In the genomic region with DNA sequence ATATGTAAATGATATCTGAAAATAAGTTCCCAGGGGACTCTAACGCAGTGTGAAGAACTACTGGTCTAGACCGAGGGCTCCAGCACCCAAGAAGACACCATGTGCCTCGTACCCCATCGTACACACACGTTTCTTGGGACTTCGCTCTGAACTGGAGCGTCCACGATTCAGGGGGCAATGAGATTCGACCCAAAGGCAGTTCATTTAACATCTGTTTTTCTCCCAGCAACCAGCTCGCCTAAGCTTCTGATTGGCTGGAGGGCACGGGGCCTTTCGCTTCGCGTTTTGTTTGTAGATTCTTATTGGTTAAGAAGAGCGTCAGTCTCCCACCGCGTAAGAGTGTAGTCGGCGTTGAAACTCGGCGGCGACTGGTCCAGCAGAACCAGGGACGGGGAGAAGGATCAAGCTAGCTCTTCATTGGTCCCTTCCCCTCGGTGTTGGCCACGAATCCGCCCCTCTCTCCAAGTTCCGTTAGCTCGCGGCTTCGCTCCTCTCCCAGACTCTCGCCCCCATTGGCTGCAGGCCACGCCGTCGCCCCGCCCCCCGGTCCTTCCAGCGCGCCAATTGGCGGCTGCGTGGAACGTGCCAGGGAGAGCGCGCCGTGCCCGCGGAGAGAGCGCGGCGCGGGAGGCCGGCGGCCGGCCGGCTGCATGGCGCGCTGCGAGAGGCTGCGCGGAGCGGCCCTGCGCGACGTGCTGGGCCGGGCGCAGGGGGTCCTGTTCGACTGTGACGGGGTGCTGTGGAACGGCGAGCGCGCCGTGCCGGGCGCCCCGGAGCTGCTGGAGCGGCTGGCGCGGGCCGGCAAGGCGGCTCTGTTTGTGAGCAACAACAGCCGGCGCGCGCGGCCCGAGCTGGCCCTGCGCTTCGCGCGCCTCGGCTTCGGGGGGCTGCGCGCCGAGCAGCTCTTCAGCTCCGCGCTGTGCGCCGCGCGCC, we compare ENCODE assay signal across 8 cellular contexts. TPM values are rescaled to one million over a fixed set of nuclear protein-coding genes. Genes with fewer than 3 reads are reported as not detected.
DNase-seq lines count a peak whose midpoint lies in the region; ATAC-seq lines count a peak whose summit lies in the region.

A gene with protein sequence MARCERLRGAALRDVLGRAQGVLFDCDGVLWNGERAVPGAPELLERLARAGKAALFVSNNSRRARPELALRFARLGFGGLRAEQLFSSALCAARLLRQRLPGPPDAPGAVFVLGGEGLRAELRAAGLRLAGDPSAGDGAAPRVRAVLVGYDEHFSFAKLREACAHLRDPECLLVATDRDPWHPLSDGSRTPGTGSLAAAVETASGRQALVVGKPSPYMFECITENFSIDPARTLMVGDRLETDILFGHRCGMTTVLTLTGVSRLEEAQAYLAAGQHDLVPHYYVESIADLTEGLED (plus strand): TSS at position 591 of the 933 bp plus-strand sequence. CDS start 60 bp downstream, at position 651.

- no peaks in the 10 kb centered on the region for H3K27me3 ChIP-seq in CD8-positive, alpha-beta memory T cell (ENCODE audit: insufficient read depth, low read length, poor library complexity, severe bottlenecking)
- no peaks in the 10 kb centered on the region for H3K27me3 ChIP-seq in effector memory CD4-positive, alpha-beta T cell (replicated peaks; ENCODE audit: control insufficient read depth, insufficient read depth, low read length, poor library complexity, severe bottlenecking)

- H3K9me3 ChIP-seq in CD8-positive, alpha-beta memory T cell (ENCODE audit: low read length) = no peaks in the 10 kb centered on the region
- no peaks in the 10 kb centered on the region for H3K9me3 ChIP-seq in effector memory CD4-positive, alpha-beta T cell (ENCODE audit: control insufficient read depth, low read length)

- peak within 1 kb of the TSS; percentile 85 to 91 (median 88) for H3K4me3 Mint-ChIP-seq in CD8-positive, alpha-beta memory T cell

- peak within 1 kb of the TSS; percentile 69 for H3K4me3 ChIP-seq in CD8-positive, alpha-beta memory T cell (ENCODE audit: low read length)
- peak within 1 kb of the TSS; percentile 46 for H3K4me3 ChIP-seq in effector memory CD4-positive, alpha-beta T cell (ENCODE audit: insufficient read depth, low read depth, low read length, poor library complexity, severe bottlenecking)

- POLR2A ChIA-PET in CD8-positive, alpha-beta memory T cell (lab: Charles Lee) = interaction anchor here (0.6 to 4.3 kb wide), 15 partner anchors 10 to 529 kb away, joined by 3 to 59 read pairs (median 8); partner anchors contain the start of genes GGA1, LGALS1 and NOL12

- peak; percentile 96 to 98 (median 97) for DNase-seq in CD8-positive, alpha-beta memory T cell
- peak; percentile 99 for DNase-seq in HS-5 (ENCODE audit: low read depth)
- peak; percentile 97 for DNase-seq in NK-92 treated with Interleukin-12 subunit alpha and Interleukin-12 subunit beta, amount 100 ng/mL, for 24 hours (lab: John Stamatoyannopoulos, UW)
- DNase-seq in activated CD8-positive, alpha-beta memory T cell treated with anti-CD3 and anti-CD28 coated beads for 24 hours = peak; percentile 99
- DNase-seq in effector memory CD4-positive, alpha-beta T cell = peak; percentile 95 to 96 (median 95)
- DNase-seq in lung microvascular endothelial cell (ENCODE audit: low read depth in 2 of 2) = peak; percentile 100
- peak; percentile 97 to 98 (median 98) for DNase-seq in stimulated activated CD4-positive, alpha-beta T cell treated with anti-CD3 and anti-CD28 coated beads, TNF-alpha, amount 100 ng/mL, for 48 hours (ENCODE audit: low read depth in 3 of 3)

- H3K36me3 Mint-ChIP-seq in CD8-positive, alpha-beta memory T cell = peaks cover 0 to 23% (median 0%) of the 10 kb centered on the region in 3 donors

- no peaks in the 10 kb centered on the region for H3K9me3 Mint-ChIP-seq in CD8-positive, alpha-beta memory T cell

- H3K27ac Mint-ChIP-seq in CD8-positive, alpha-beta memory T cell = peak within 1 kb of the TSS; percentile 66 to 97 (median 94)

- H3K27ac ChIP-seq in CD8-positive, alpha-beta memory T cell (ENCODE audit: low read depth, low read length) = peak within 1 kb of the TSS; percentile 52
- peak within 1 kb of the TSS; percentile 54 for H3K27ac ChIP-seq in effector memory CD4-positive, alpha-beta T cell (ENCODE audit: insufficient read depth, low read length, poor library complexity, severe bottlenecking)

- no peaks in the 10 kb centered on the region for H3K27me3 Mint-ChIP-seq in CD8-positive, alpha-beta memory T cell

- peaks cover 31% of the 10 kb centered on the region for H3K4me1 ChIP-seq in CD8-positive, alpha-beta memory T cell (ENCODE audit: insufficient read depth, low read length)
- peaks cover 21% of the 10 kb centered on the region for H3K4me1 ChIP-seq in effector memory CD4-positive, alpha-beta T cell (ENCODE audit: control insufficient read depth, insufficient read depth, low read length, poor library complexity, severe bottlenecking)

- H3K36me3 ChIP-seq in CD8-positive, alpha-beta memory T cell (ENCODE audit: insufficient read depth, low read length) = peaks cover 8% of the 10 kb centered on the region
- peaks cover 7% of the 10 kb centered on the region for H3K36me3 ChIP-seq in effector memory CD4-positive, alpha-beta T cell (ENCODE audit: control insufficient read depth, insufficient read depth, low read length)

- peak; percentile 79 for ATAC-seq in GM19468 (IDR thresholded peaks at IDR 0.05; ENCODE audit: extremely low read depth, unreplicated experiment)

- H3K4me1 Mint-ChIP-seq in CD8-positive, alpha-beta memory T cell = peaks cover 34 to 44% (median 36%) of the 10 kb centered on the region in 3 donors

- CTCF ChIA-PET in CD8-positive, alpha-beta memory T cell (lab: Charles Lee) = interaction anchor here (0.9 to 20.3 kb wide), 12 partner anchors 9 to 205 kb away, joined by 3 to 285 read pairs (median 7); partner anchors contain the start of genes GGA1, LGALS1 and SH3BP1

RNA-seq across cellular contexts. Expression of the gene that starts here (rescaled TPM):
- 10 to 100 TPM; 36.0 to 37.8 TPM for total RNA-seq in CD8-positive, alpha-beta memory T cell
- polyA plus RNA-seq in CD8-positive, alpha-beta memory T cell = 7.1 TPM
- 5.0 and 6.7 TPM in 2 replicates for total RNA-seq in lung microvascular endothelial cell

Comparison
In these comparisons a context has a peak if more than half of its experiments do, and no peak if none do; other contexts are left out.
1. Peak in every context shown above with its lines: DNase-seq, ATAC-seq, H3K4me3 ChIP-seq and H3K27ac ChIP-seq.